ENCODE assay signal across 8 cellular contexts in the genomic region with DNA sequence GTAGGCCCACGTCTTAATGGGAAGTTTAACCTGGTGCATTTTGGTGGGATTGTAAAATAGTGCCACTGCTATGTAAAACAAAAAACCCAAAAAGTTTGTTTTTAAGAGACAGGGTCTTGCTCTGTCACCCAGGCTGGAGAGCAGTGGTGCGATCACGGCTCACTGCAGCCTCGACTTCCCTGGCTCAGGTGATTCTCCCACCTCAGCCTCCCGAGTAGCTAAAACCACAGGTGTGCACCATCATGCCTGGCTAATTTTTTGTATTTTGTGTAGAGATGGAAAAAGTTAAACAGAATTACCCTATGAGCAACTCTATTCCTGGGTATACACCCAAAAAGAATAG. TPM values are rescaled to one million over a fixed set of nuclear protein-coding genes. Genes with fewer than 3 reads are reported as not detected.
DNase-seq lines count a peak whose midpoint lies in the region; ATAC-seq lines count a peak whose summit lies in the region.

No MANE protein-coding gene starts in this region.

- no peak for ATAC-seq in activated naive CD8-positive, alpha-beta T cell treated with anti-CD3 and anti-CD28 coated beads, Interleukin-2, amount 50 U/mL, for 24 hours
- ATAC-seq in GM18867 (IDR thresholded peaks at IDR 0.05; ENCODE audit: unreplicated experiment): no peak
- no peak for ATAC-seq in left ventricle myocardium superior

- H3K4me3 ChIP-seq in BLaER1: peak overlapping the region; percentile 99
- peak overlapping the region; percentile 12; the same call in 1 of the 2 replicates for H3K4me3 ChIP-seq in HUES6 (ENCODE audit: low read depth, low read length)
- H3K4me3 ChIP-seq in mucosa of rectum (ENCODE audit: low read length in 2 of 2): peak overlapping the region; percentile 42 to 68

- H3K9me3 ChIP-seq in BLaER1: no peaks in the 10 kb centered on the region
- no peaks in the 10 kb centered on the region for H3K9me3 ChIP-seq in HUES6 (ENCODE audit: control insufficient read depth, insufficient read depth, low read depth, low read length)
- H3K9me3 ChIP-seq in mucosa of rectum (ENCODE audit: control insufficient read depth in 2 of 2, low read length in 2 of 2): no peaks in the 10 kb centered on the region

- peak overlapping the region; percentile 70 for H3K27ac Mint-ChIP-seq in activated naive CD8-positive, alpha-beta T cell treated with anti-CD3 and anti-CD28 coated beads, Interleukin-2, amount 50 U/mL, for 24 hours

- DNase-seq in activated naive CD8-positive, alpha-beta T cell treated with anti-CD3 and anti-CD28 coated beads, Interleukin-2, amount 50 U/mL, for 24 hours: no peak
- DNase-seq in NCI-H524 treated with DMSO at 0.1 percent for 48 hours (lab: John Stamatoyannopoulos, UW): no peak
- DNase-seq in NCI-H146 (lab: John Stamatoyannopoulos, UW): no peak
- DNase-seq in left ventricle myocardium superior: no peak

- H3K27me3 ChIP-seq in BLaER1: no peaks in the 10 kb centered on the region
- no peaks in the 10 kb centered on the region for H3K27me3 ChIP-seq in HUES6 (ENCODE audit: control insufficient read depth, insufficient read depth, low read length)
- H3K27me3 ChIP-seq in mucosa of rectum (ENCODE audit: control insufficient read depth in 2 of 2, insufficient read depth in 2 of 2, low read length in 2 of 2): no peaks in the 10 kb centered on the region

- H3K4me1 Mint-ChIP-seq in activated naive CD8-positive, alpha-beta T cell treated with anti-CD3 and anti-CD28 coated beads, Interleukin-2, amount 50 U/mL, for 24 hours: peaks cover 66% of the 10 kb centered on the region

- H3K36me3 ChIP-seq in BLaER1 (peaks cover 32% of the 10 kb centered on the region), HUES6 (ENCODE audit: control insufficient read depth, insufficient read depth, low read length) (no peaks in the 10 kb centered on the region), mucosa of rectum (ENCODE audit: control insufficient read depth in 2 of 2, insufficient read depth in 2 of 2, low read length in 2 of 2) (peaks cover 0 to 6% of the 10 kb centered on the region in 2 donors)

- no peaks in the 10 kb centered on the region for H3K9me3 Mint-ChIP-seq in activated naive CD8-positive, alpha-beta T cell treated with anti-CD3 and anti-CD28 coated beads, Interleukin-2, amount 50 U/mL, for 24 hours

- H4K20me1 ChIP-seq in BLaER1: peaks cover 70% of the 10 kb centered on the region

- H3K4me1 ChIP-seq in BLaER1: peaks cover 87% of the 10 kb centered on the region
- H3K4me1 ChIP-seq in HUES6 (ENCODE audit: control insufficient read depth, insufficient read depth, low read length): peaks cover 21% of the 10 kb centered on the region
- H3K4me1 ChIP-seq in mucosa of rectum (ENCODE audit: control insufficient read depth in 2 of 2, insufficient read depth in 2 of 2, low read length in 2 of 2): peaks cover 42 to 51% of the 10 kb centered on the region in 2 donors

- intact Hi-C loops in left ventricle myocardium superior (cut with micrococcal nuclease): no loop called here

- peak overlapping the region; percentile 42 for H3K4me2 ChIP-seq in BLaER1

- H3K27ac ChIP-seq in BLaER1 (peak overlapping the region; percentile 100; the same call in 1 of the 2 replicates), HUES6 (ENCODE audit: low read depth, low read length) (no peak overlapping the region), mucosa of rectum (ENCODE audit: low read depth in 2 of 2, low read length in 2 of 2) (peak overlapping the region; percentile 16 to 96)

- H3K9ac ChIP-seq in BLaER1 (0 out of 2 replicates have a peak overlapping the region, but pooled peaks have one; percentile 99), HUES6 (ENCODE audit: low read length) (peak overlapping the region; percentile 26), mucosa of rectum (ENCODE audit: low read depth in 1 of 2, low read length in 2 of 2) (peak overlapping the region; percentile 80 to 90)

- H3K27me3 Mint-ChIP-seq in activated naive CD8-positive, alpha-beta T cell treated with anti-CD3 and anti-CD28 coated beads, Interleukin-2, amount 50 U/mL, for 24 hours: no peaks in the 10 kb centered on the region

- peaks cover 15% of the 10 kb centered on the region for H3K36me3 Mint-ChIP-seq in activated naive CD8-positive, alpha-beta T cell treated with anti-CD3 and anti-CD28 coated beads, Interleukin-2, amount 50 U/mL, for 24 hours (ENCODE audit: low read depth)

- H3K4me3 Mint-ChIP-seq in activated naive CD8-positive, alpha-beta T cell treated with anti-CD3 and anti-CD28 coated beads, Interleukin-2, amount 50 U/mL, for 24 hours: peak overlapping the region; percentile 40

RNA-seq across cellular contexts. Expression of a gene that starts 0.8 kb away (rescaled TPM):
- 16.0 TPM for total RNA-seq in left ventricle myocardium superior

RNA-seq across cellular contexts. Expression of a gene that starts 14.3 kb away (rescaled TPM):
- total RNA-seq in left ventricle myocardium superior: 9.8 TPM

RNA-seq across cellular contexts. Expression of a gene that starts 36.2 kb away (rescaled TPM):
- total RNA-seq in left ventricle myocardium superior: 64.4 TPM

RNA-seq across cellular contexts. Expression of a gene that starts 37.0 kb away (rescaled TPM):
- total RNA-seq in left ventricle myocardium superior: 0.89 TPM

RNA-seq across cellular contexts. Expression of a gene that starts 56.1 kb away (rescaled TPM):
- 2.0 TPM for total RNA-seq in left ventricle myocardium superior

Comparison
In these comparisons a context has a peak if more than half of its experiments do, and no peak if none do; other contexts are left out.
1. H3K4me3 ChIP-seq: peak in every context shown above with its lines; median percentile 99 in BLaER1; 55 in mucosa of rectum; 12 in HUES6.
2. H3K9ac ChIP-seq: peak in every context shown above with its lines; median percentile 99 in BLaER1; 85 in mucosa of rectum; 26 in HUES6.